ENCODE assay signal across 11 cellular contexts in the genomic region with DNA sequence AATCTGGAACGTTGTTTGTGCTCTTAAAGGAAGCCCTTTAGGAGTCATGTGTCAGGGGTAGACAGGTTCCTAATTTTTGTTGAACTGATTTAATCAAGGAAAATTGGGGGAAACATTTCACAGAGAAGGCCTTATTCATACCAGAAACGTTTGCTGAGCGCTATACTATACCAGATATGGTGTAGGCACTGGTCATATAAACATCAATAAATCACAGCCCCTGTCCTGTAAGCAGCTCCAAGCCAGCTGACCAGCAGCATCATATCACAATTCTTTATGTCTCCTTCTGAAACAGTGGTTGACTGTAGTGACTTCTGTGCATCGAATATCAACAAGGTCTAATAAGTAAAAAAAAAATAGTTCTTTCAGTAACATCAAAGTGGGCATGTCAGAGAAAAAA. TPM values are rescaled to one million over a fixed set of nuclear protein-coding genes. Genes with fewer than 3 reads are reported as not detected.
A peak's percentile ranks its signal among the peaks of the same experiment; 100 is the strongest.
DNase-seq lines count a peak whose midpoint lies in the region; FAIRE-seq and TF ChIP-seq lines count a peak whose summit lies in the region.
"Had no signal": no experiment of that assay in that cellular context is flagged by ENCODE, and none has a peak within 500 bp of the region (broad histone marks: within the 10 kb centered on the region; RNA-seq: fewer than 3 reads in every experiment).

No MANE protein-coding gene starts in this region.

- H3K9ac ChIP-seq in trophoblast cell (ENCODE audit: low read length): no peak overlapping the region

- no peak overlapping the region for H4K91ac ChIP-seq in trophoblast cell (ENCODE audit: low read depth, low read length)

- no peak overlapping the region for H2BK12ac ChIP-seq in trophoblast cell (ENCODE audit: low read length)

- H3K4me3 ChIP-seq in SJCRH30 (peak overlapping the region; percentile 57; the same call in 1 of the 2 replicates), trophoblast cell (ENCODE audit: low read depth, low read length) (no peak overlapping the region), small intestine (ENCODE audit: low read depth in 1 of 2, low read length in 2 of 2) (no peak overlapping the region)

- peaks cover 5% of the 10 kb centered on the region for H3K4me1 Mint-ChIP-seq in glutamatergic neuron (ENCODE audit: low read depth, unreplicated experiment)

- no peaks in the 10 kb centered on the region for H3K79me2 ChIP-seq in trophoblast cell (ENCODE audit: control insufficient read depth, insufficient read depth, low read length, poor library complexity)

- no peak overlapping the region for H4K8ac ChIP-seq in trophoblast cell (ENCODE audit: low read depth, low read length)

- WGBS in trophoblast cell (ENCODE audit: extremely low coverage, insufficient coverage, insufficient read length): no CpG with 5 or more reads among the region's 4 CpGs
- WGBS in small intestine, 3 donors: 33 to 36% (median 34%) methylated on average over 4 of the region's 4 CpGs

- H3K36me3 Mint-ChIP-seq in glutamatergic neuron (ENCODE audit: unreplicated experiment): no peaks in the 10 kb centered on the region

- H3K27me3 ChIP-seq in SJCRH30 (peaks cover 18% of the 10 kb centered on the region), trophoblast cell (ENCODE audit: insufficient read depth, low read length) (peaks cover 39% of the 10 kb centered on the region), small intestine (ENCODE audit: control insufficient read depth in 2 of 2, insufficient read depth in 2 of 2, low read length in 2 of 2) (peaks cover 16 to 30% of the 10 kb centered on the region in 2 donors)
- H3K27me3 ChIP-seq: right atrium auricular region had no signal

- H4K12ac ChIP-seq in trophoblast cell (ENCODE audit: low read depth, low read length): no peak overlapping the region

- H3K27ac ChIP-seq in SJCRH30: no peak overlapping the region
- no peak overlapping the region for H3K27ac ChIP-seq in trophoblast cell (ENCODE audit: low read depth, low read length)
- no peak overlapping the region for H3K27ac ChIP-seq in small intestine (ENCODE audit: low read depth in 1 of 2, low read length in 1 of 2)
- H3K27ac ChIP-seq: right atrium auricular region had no signal

- H3K18ac ChIP-seq in trophoblast cell (ENCODE audit: low read length): no peak overlapping the region

- H3K27ac Mint-ChIP-seq in glutamatergic neuron (ENCODE audit: unreplicated experiment): peak overlapping the region; percentile 85

- H3K4me1 ChIP-seq in SJCRH30 (peaks cover 2% of the 10 kb centered on the region; the same call in 1 of the 2 replicates), trophoblast cell (ENCODE audit: control insufficient read depth in 1 of 2, insufficient read depth in 2 of 2, low read length in 2 of 2) (peaks cover 15 to 20% of the 10 kb centered on the region in 2 experiments), small intestine (ENCODE audit: control insufficient read depth in 2 of 2, insufficient read depth in 1 of 2, low read depth in 1 of 2, low read length in 1 of 2) (peaks cover 0 to 8% of the 10 kb centered on the region in 2 donors)

- peaks cover 11% of the 10 kb centered on the region for H3K27me3 Mint-ChIP-seq in glutamatergic neuron (ENCODE audit: unreplicated experiment)

- no peaks in the 10 kb centered on the region for H3K36me3 ChIP-seq in SJCRH30
- H3K36me3 ChIP-seq in trophoblast cell (ENCODE audit: control insufficient read depth in 1 of 2, insufficient read depth in 2 of 2, low read length in 2 of 2): no peaks in the 10 kb centered on the region
- H3K36me3 ChIP-seq in small intestine (ENCODE audit: control insufficient read depth in 2 of 2, insufficient read depth in 2 of 2, low read length in 2 of 2): no peaks in the 10 kb centered on the region
- H3K36me3 ChIP-seq: right atrium auricular region had no signal

- DNase-seq in NCI-H748 (lab: John Stamatoyannopoulos, UW; ENCODE audit: unreplicated experiment): peak; percentile 46
- no peak for DNase-seq in NCI-H748 treated with DMSO at 0.1 percent for 48 hours (lab: John Stamatoyannopoulos, UW)
- DNase-seq in SJCRH30: no peak
- no peak for DNase-seq in glutamatergic neuron
- DNase-seq in trophoblast cell: no peak
- no peak for DNase-seq in stimulated activated naive CD4-positive, alpha-beta T cell treated with Interleukin-2 at 50 U/mL for 16 hours (lab: John Stamatoyannopoulos, UW)
- no peak for DNase-seq in islet precursor cell
- no peak for DNase-seq in small intestine
- DNase-seq: activated CD4-positive, alpha-beta T cell treated with anti-CD3 and anti-CD28 coated beads for 1 hour had no signal

- H3K4me2 ChIP-seq in trophoblast cell (ENCODE audit: low read length): peak overlapping the region; percentile 76

- TF ChIP-seq CTCF in glutamatergic neuron (IDR thresholded peaks at IDR 0.05; ENCODE audit: partially characterized antibody, unreplicated experiment): no peak

- no peaks in the 10 kb centered on the region for H3K79me1 ChIP-seq in trophoblast cell (ENCODE audit: low read length)

- no peak overlapping the region for H3K4me3 Mint-ChIP-seq in glutamatergic neuron (ENCODE audit: unreplicated experiment)

- H3K14ac ChIP-seq in trophoblast cell (ENCODE audit: low read length): no peak overlapping the region

- H2AFZ ChIP-seq in trophoblast cell (ENCODE audit: insufficient read depth, low read length, poor library complexity): no peak overlapping the region

- H3K9me3 Mint-ChIP-seq in glutamatergic neuron (ENCODE audit: unreplicated experiment): peaks cover 19% of the 10 kb centered on the region

- no peak overlapping the region for H3K23ac ChIP-seq in trophoblast cell (ENCODE audit: low read length)

- no peak overlapping the region for H2BK120ac ChIP-seq in trophoblast cell (ENCODE audit: insufficient read depth, low read length, poor library complexity)

- FAIRE-seq in small intestine (lab: Jason Lieb, UNC): no peak
- FAIRE-seq: bronchial epithelial cell had no signal

- H3K9me3 ChIP-seq in SJCRH30 (replicated peaks): no peaks in the 10 kb centered on the region
- H3K9me3 ChIP-seq in trophoblast cell (ENCODE audit: insufficient read depth, low read depth, low read length): peaks cover 3% of the 10 kb centered on the region
- H3K9me3 ChIP-seq in small intestine (ENCODE audit: control insufficient read depth, low read depth): no peaks in the 10 kb centered on the region
- H3K9me3 ChIP-seq: right atrium auricular region had no signal

- no peak overlapping the region for H2AK5ac ChIP-seq in trophoblast cell (ENCODE audit: low read length)

- H3K4ac ChIP-seq in trophoblast cell (ENCODE audit: low read depth, low read length): no peak overlapping the region

- no peak overlapping the region for H2BK5ac ChIP-seq in trophoblast cell (ENCODE audit: low read depth, low read length, poor library complexity)

RNA-seq across cellular contexts. Expression of a gene that starts 1.1 kb away (rescaled TPM):
- 0.63 and 0.73 TPM in 2 replicates for total RNA-seq in SJCRH30 (2014; rRNA removed; shearing (Covaris generic))
- total RNA-seq in glutamatergic neuron (ENCODE audit: unreplicated experiment): 49.8 TPM
- polyA plus RNA-seq in trophoblast cell (2013): 1.5 and 1.6 TPM in 2 replicates
- under 1 TPM in 1 of 3 donors, not detected in 2; 0.69 TPM for polyA plus RNA-seq in small intestine

Comparison
In these comparisons a context has a peak if more than half of its experiments do, and no peak if none do; other contexts are left out.
1. RNA of a gene that starts 1.1 kb away (total RNA-seq): 49.8 TPM in glutamatergic neuron (single experiment); 0.63 to 0.73 TPM in SJCRH30; every median in the first group is over 10 times any median in the second.